Comparison of ENCODE assay signal across 10 cellular contexts in genomic region chr5:162786234-162786633, GRCh38.
"Had no signal": no experiment of that assay in that cellular context is flagged by ENCODE, and none has a peak within 500 bp of the region (broad histone marks: within the 10 kb centered on the region; RNA-seq: fewer than 3 reads in every experiment).

No MANE protein-coding gene starts in this region.

- H3K4me1 ChIP-seq: gastroesophageal sphincter had no signal

- H3K27me3 ChIP-seq: gastroesophageal sphincter, ovary had no signal

- H3K4me3 ChIP-seq: coronary artery, gastroesophageal sphincter, lung, ovary had no signal

- ATAC-seq: gastroesophageal sphincter; stimulated activated naive CD8-positive, alpha-beta T cell treated with anti-CD3 and anti-CD28 coated beads, Interleukin-15, amount 100 ng/mL, for 72 hours had no signal

- DNase-seq: activated CD4-positive, CD25-positive, alpha-beta regulatory T cell treated with anti-CD3 and anti-CD28 coated beads, Interleukin-2, amount 50 U/mL, for 72 hours; activated naive CD8-positive, alpha-beta T cell treated with anti-CD3 and anti-CD28 coated beads, Interleukin-2, amount 10 ng/mL, durations not matched to agents 7 days and 5 days; effector CD4-positive, alpha-beta T cell; midbrain; ovary; stimulated activated CD4-positive, alpha-beta T cell treated with anti-CD3 and anti-CD28 coated beads, Interleukin-1b, Interleukin-23, amount 100 ng/mL, for 48 hours; stimulated activated naive CD8-positive, alpha-beta T cell treated with anti-CD3 and anti-CD28 coated beads, Interleukin-15, amount 100 ng/mL, for 72 hours had no signal

- H3K9me3 ChIP-seq: ovary had no signal

- H3K36me3 ChIP-seq: gastroesophageal sphincter, ovary had no signal

- H3K27ac ChIP-seq: coronary artery, gastroesophageal sphincter, ovary had no signal
